ENCODE assay signal across 12 cellular contexts in genomic region chr1:14140800-14141526, GRCh38.
DNase-seq lines count a peak whose midpoint lies in the region; ATAC-seq, FAIRE-seq and TF ChIP-seq lines count a peak whose summit lies in the region.
"Had no signal": no experiment of that assay in that cellular context is flagged by ENCODE, and none has a peak within 500 bp of the region (broad histone marks: within the 10 kb centered on the region; RNA-seq: fewer than 3 reads in every experiment).

No MANE protein-coding gene starts in this region.

- H3K9me3 ChIP-seq in cardiac muscle cell (ENCODE audit: low read depth) (no peaks in the 10 kb centered on the region), ovary (no peaks in the 10 kb centered on the region), Karpas-422 (ENCODE audit: low read length) (no peaks in the 10 kb centered on the region)
- H3K9me3 ChIP-seq: vagina had no signal

- H3K27me3 Mint-ChIP-seq in stimulated activated naive CD8-positive, alpha-beta T cell treated with anti-CD3 and anti-CD28 coated beads, Interleukin-15, amount 100 ng/mL, for 72 hours: peaks cover 17% of the 10 kb centered on the region

- ATAC-seq in stimulated activated naive CD8-positive, alpha-beta T cell treated with anti-CD3 and anti-CD28 coated beads, Interleukin-15, amount 100 ng/mL, for 72 hours: no peak

- no peak for TF ChIP-seq EP300 in ovary (IDR thresholded peaks at IDR 0.05)

- TF ChIP-seq POLR2A in ovary (IDR thresholded peaks at IDR 0.05): no peak

- H3K9ac ChIP-seq in Karpas-422 (ENCODE audit: low read length): no peak overlapping the region

- no peaks in the 10 kb centered on the region for H3K79me2 ChIP-seq in Karpas-422 (ENCODE audit: low read length)

- intact Hi-C loops in ovary (cut with DNase I): no loop called here

- H3K36me3 ChIP-seq in cardiac muscle cell (no peaks in the 10 kb centered on the region), ovary (no peaks in the 10 kb centered on the region), Karpas-422 (ENCODE audit: insufficient read depth, low read length) (no peaks in the 10 kb centered on the region)
- H3K36me3 ChIP-seq: vagina had no signal

- no peak overlapping the region for H3K4me3 Mint-ChIP-seq in stimulated activated naive CD8-positive, alpha-beta T cell treated with anti-CD3 and anti-CD28 coated beads, Interleukin-15, amount 100 ng/mL, for 72 hours

- H3K4me1 ChIP-seq in cardiac muscle cell (ENCODE audit: low read depth) (peaks cover 4% of the 10 kb centered on the region), ovary (ENCODE audit: insufficient read depth) (peaks cover 11% of the 10 kb centered on the region), Karpas-422 (ENCODE audit: low read length) (no peaks in the 10 kb centered on the region)

- no peak for FAIRE-seq in HTR-8/SVneo (lab: Jason Lieb, UNC)

- no peak for TF ChIP-seq CTCF in cardiac muscle cell (IDR thresholded peaks at IDR 0.05; ENCODE audit: low read depth, low read length)
- no peak for TF ChIP-seq CTCF in ovary (IDR thresholded peaks at IDR 0.05)

- H3K4me2 ChIP-seq in Karpas-422 (ENCODE audit: low read depth, low read length, poor library complexity, severe bottlenecking): no peak overlapping the region

- H3K9me3 Mint-ChIP-seq in stimulated activated naive CD8-positive, alpha-beta T cell treated with anti-CD3 and anti-CD28 coated beads, Interleukin-15, amount 100 ng/mL, for 72 hours: no peaks in the 10 kb centered on the region

- H3K4me3 ChIP-seq in cardiac muscle cell (no peak overlapping the region), ovary (no peak overlapping the region), Karpas-422 (ENCODE audit: low read length) (no peak overlapping the region)
- H3K4me3 ChIP-seq: vagina had no signal

- H4K20me1 ChIP-seq in Karpas-422 (ENCODE audit: insufficient read depth, low read depth, low read length): no peaks in the 10 kb centered on the region

- H3K27me3 ChIP-seq in cardiac muscle cell (no peaks in the 10 kb centered on the region), ovary (no peaks in the 10 kb centered on the region), Karpas-422 (ENCODE audit: low read length) (no peaks in the 10 kb centered on the region)
- H3K27me3 ChIP-seq: vagina had no signal

- DNase-seq in DMS 273 treated with DMSO at 0.1 percent for 48 hours (lab: John Stamatoyannopoulos, UW): peak; percentile 15
- DNase-seq in anterior cingulate cortex (lab: John Stamatoyannopoulos, UW): peak in 49 of 58 donors; percentile 8 to 76 (median 43)
- peak; percentile 2 to 13 for DNase-seq in cardiac muscle cell (ENCODE audit: low read depth in 1 of 2, low spot score in 1 of 2)
- peak; percentile 19 to 80 (median 58) for DNase-seq in ovary
- DNase-seq in Karpas-422: no peak
- DNase-seq in HTR-8/SVneo (ENCODE audit: insufficient read length, low spot score): no peak
- DNase-seq in iPS-NIHi7 (ENCODE audit: extremely low spot score): no peak
- no peak for DNase-seq in stimulated activated naive CD8-positive, alpha-beta T cell treated with anti-CD3 and anti-CD28 coated beads, Interleukin-15, amount 100 ng/mL, for 72 hours
- DNase-seq: NCI-H774 had no signal

- no peaks in the 10 kb centered on the region for H3K4me1 Mint-ChIP-seq in stimulated activated naive CD8-positive, alpha-beta T cell treated with anti-CD3 and anti-CD28 coated beads, Interleukin-15, amount 100 ng/mL, for 72 hours

- H3K27ac ChIP-seq in cardiac muscle cell (no peak overlapping the region), ovary (no peak overlapping the region), Karpas-422 (ENCODE audit: low read length) (no peak overlapping the region)
- H3K27ac ChIP-seq: epithelial cell of prostate, vagina had no signal

- H3K27ac Mint-ChIP-seq in stimulated activated naive CD8-positive, alpha-beta T cell treated with anti-CD3 and anti-CD28 coated beads, Interleukin-15, amount 100 ng/mL, for 72 hours: no peak overlapping the region
- H3K27ac Mint-ChIP-seq: progenitor cell of endocrine pancreas had no signal

- 31 to 36% (median 36%) methylated on average over 17 of the region's 17 CpGs for WGBS in ovary, 3 donors

- no peak overlapping the region for H2AFZ ChIP-seq in Karpas-422 (ENCODE audit: low read length)

- H3K9me2 ChIP-seq in Karpas-422 (replicated peaks; ENCODE audit: insufficient read depth, low read length): no peaks in the 10 kb centered on the region

Comparison
In these comparisons a context has a peak if more than half of its experiments do, and no peak if none do; other contexts are left out.
1. DNase-seq: peak in DMS 273 treated with DMSO at 0.1 percent for 48 hours (single experiment), anterior cingulate cortex (49 of 58), cardiac muscle cell (2 of 2) and ovary (5 of 5); none in Karpas-422 (single experiment), HTR-8/SVneo (single experiment), iPS-NIHi7 (single experiment) and stimulated activated naive CD8-positive, alpha-beta T cell treated with anti-CD3 and anti-CD28 coated beads, Interleukin-15, amount 100 ng/mL, for 72 hours (0 of 2).